In genomic region chr1:220013497-220013896, GRCh38 we compare ENCODE assay signal across 8 cellular contexts.
A peak's percentile ranks its signal among the peaks of the same experiment; 100 is the strongest.
DNase-seq lines count a peak whose midpoint lies in the region; ATAC-seq lines count a peak whose summit lies in the region.

No MANE protein-coding gene starts in this region.

- ATAC-seq in GM19468 (IDR thresholded peaks at IDR 0.05; ENCODE audit: extremely low read depth, unreplicated experiment) (peak; percentile 83), HG03354 (IDR thresholded peaks at IDR 0.05; ENCODE audit: poor library complexity, severe bottlenecking, unreplicated experiment) (peak; percentile 88)

- peak; percentile 43 for DNase-seq in GM03348 (ENCODE audit: low spot score)
- peak; percentile 46 for DNase-seq in fibroblast of gingiva (ENCODE audit: low read depth)
- no peak for DNase-seq in NCI-H1105 (lab: John Stamatoyannopoulos, UW)
- no peak for DNase-seq in NOMO-1 (lab: John Stamatoyannopoulos, UW; ENCODE audit: unreplicated experiment in 2 of 2)
- no peak for DNase-seq in HuH-7.5 (ENCODE audit: low spot score)
- DNase-seq in COR-L47 (lab: John Stamatoyannopoulos, UW): no peak

Comparison
In these comparisons a context has a peak if more than half of its experiments do, and no peak if none do; other contexts are left out.
1. DNase-seq: peak in GM03348 (single experiment) and fibroblast of gingiva (single experiment); none in NCI-H1105 (single experiment), NOMO-1 (0 of 2), HuH-7.5 (single experiment) and COR-L47 (single experiment).